In genomic region chr5:71782771-71783770, GRCh38 we compare ENCODE assay signal across 8 cellular contexts.
DNase-seq lines count a peak whose midpoint lies in the region; ATAC-seq, FAIRE-seq and TF ChIP-seq lines count a peak whose summit lies in the region.

No MANE protein-coding gene starts in this region.

- intact Hi-C loops in spleen (cut with DNase I; ENCODE audit: low total_unique reads): loop anchor here (5.0 to 10.0 kb wide), 2 partner anchors 234 to 522 kb away; no protein-coding TSS in a partner anchor

- H3K27ac Mint-ChIP-seq in T-cell: peak overlapping the region in 1 of 2 donors; percentile 29

- H3K4me3 ChIP-seq in bronchial epithelial cell (ENCODE audit: low read depth, low read length) (no peak overlapping the region), keratinocyte (ENCODE audit: control insufficient read depth in 2 of 3, extremely low read depth in 1 of 3, insufficient read depth in 2 of 3, low read depth in 1 of 3, low read length in 3 of 3) (peak overlapping the region in 2 of 3 experiments; percentile 56 to 60), spleen (peak overlapping the region in 3 of 8 donors; percentile 4 to 48 (median 22))

- FAIRE-seq in GM18507 (lab: Jason Lieb, UNC) (peak; percentile 85), bronchial epithelial cell (lab: Jason Lieb, UNC) (no peak), keratinocyte (lab: Jason Lieb, UNC) (peak; percentile 64)

- H2AFZ ChIP-seq in keratinocyte (ENCODE audit: control insufficient read depth, low read length): peak overlapping the region; percentile 89

- dilution Hi-C loops in keratinocyte (cut with MboI; ENCODE audit: extremely low pct_ligation_motif_present, low sequenced_read_pairs): no loop called here

- no peaks in the 10 kb centered on the region for H3K79me2 ChIP-seq in keratinocyte (ENCODE audit: control insufficient read depth, insufficient read depth, low read length)

- H3K9me1 ChIP-seq in keratinocyte (ENCODE audit: control insufficient read depth, extremely low read depth, insufficient read depth, low read length): no peaks in the 10 kb centered on the region

- H3K36me3 ChIP-seq in bronchial epithelial cell (ENCODE audit: control insufficient read depth, insufficient read depth, low read length) (no peaks in the 10 kb centered on the region), keratinocyte (ENCODE audit: control insufficient read depth in 2 of 2, extremely low read depth in 1 of 2, insufficient read depth in 2 of 2, low read length in 2 of 2) (no peaks in the 10 kb centered on the region), spleen (no peaks in the 10 kb centered on the region)

- H3K4me2 ChIP-seq in keratinocyte (ENCODE audit: control insufficient read depth, extremely low read depth, insufficient read depth, low read depth, low read length): peak overlapping the region; percentile 87

- POLR2A ChIA-PET in T-cell (lab: Charles Lee): no interaction called here

- TF ChIP-seq CTCF in bronchial epithelial cell (IDR thresholded peaks at IDR 0.05; ENCODE audit: insufficient read depth, low read length, severe bottlenecking) (peak; percentile 79), keratinocyte (optimal IDR thresholded peaks at IDR 0.05 in 1 of 3, IDR thresholded peaks at IDR 0.05 in 1 of 3, conservative IDR thresholded peaks at IDR 0.05 in 1 of 3; ENCODE audit: extremely low read depth in 1 of 3, insufficient read depth in 2 of 3, low read length in 3 of 3) (peak; percentile 74 to 80 (median 75)), spleen (IDR thresholded peaks at IDR 0.05 in 8 of 11, conservative IDR thresholded peaks at IDR 0.05 in 3 of 11) (peak in 10 of 11 experiments; percentile 12 to 70 (median 61))

- in situ Hi-C loops in ACHN (cut with HindIII; ENCODE audit: low pct_ligation_motif_present, low pct_unique_long_range_greater_than_20kb, low sequenced_read_pairs): no loop called here

- CTCF ChIA-PET in T-cell (lab: Charles Lee): interaction anchor here in 1 of 2 donors (0.6 kb wide), 1 partner anchor 9 kb away, joined by 8 read pairs; no protein-coding TSS in a partner anchor

- DNase-seq in ACHN (peak; percentile 70), GM18507 (ENCODE audit: extremely low spot score, insufficient read length, low read depth) (peak; percentile 22), NCI-H1417 treated with DMSO at 0.1 percent for 48 hours (lab: John Stamatoyannopoulos, UW) (peak; percentile 38), T-cell (peak in 19 of 34 experiments; percentile 2 to 31 (median 11)), bronchial epithelial cell (ENCODE audit: low read depth) (peak; percentile 56), keratinocyte (ENCODE audit: low read depth, low spot score) (no peak), spleen (peak; percentile 77)

- WGBS in spleen, 5 donors: 39 to 45% (median 42%) methylated on average over 27 of the region's 27 CpGs

- H3K4me1 Mint-ChIP-seq in T-cell: peaks cover 12 to 21% (median 13%) of the 10 kb centered on the region in 3 donors

- H3K4me1 ChIP-seq in keratinocyte (ENCODE audit: control insufficient read depth, extremely low read depth, insufficient read depth, low read length): peaks cover 18% of the 10 kb centered on the region
- peaks cover 0 to 21% (median 14%) of the 10 kb centered on the region in 6 donors for H3K4me1 ChIP-seq in spleen

- H3K27me3 ChIP-seq in bronchial epithelial cell (ENCODE audit: control insufficient read depth, insufficient read depth, low read length) (no peaks in the 10 kb centered on the region), keratinocyte (ENCODE audit: control insufficient read depth, extremely low read depth, insufficient read depth, low read length) (no peaks in the 10 kb centered on the region), spleen (replicated peaks in 1 of 7) (no peaks in the 10 kb centered on the region)

- peak overlapping the region; percentile 16 for H3K9ac ChIP-seq in keratinocyte (ENCODE audit: control insufficient read depth, extremely low read depth, insufficient read depth, low read length)

- H3K27ac ChIP-seq in keratinocyte (ENCODE audit: control insufficient read depth, insufficient read depth, low read length) (no peak overlapping the region), spleen (no peak overlapping the region)

- no peaks in the 10 kb centered on the region for H3K9me3 Mint-ChIP-seq in T-cell

- ATAC-seq in HG02885 (IDR thresholded peaks at IDR 0.05; ENCODE audit: poor library complexity, unreplicated experiment): peak; percentile 98
- peak; percentile 74 to 88 (median 80) for ATAC-seq in T-cell (replicated peaks in 1 of 4)

- peak overlapping the region; percentile 46 to 52 (median 51) for H3K4me3 Mint-ChIP-seq in T-cell

- H3K9me3 ChIP-seq in keratinocyte (ENCODE audit: control insufficient read depth, low read depth, low read length) (no peaks in the 10 kb centered on the region), spleen (no peaks in the 10 kb centered on the region)

- peaks cover 13 to 15% of the 10 kb centered on the region in 2 donors for H3K27me3 Mint-ChIP-seq in T-cell

- no peak for TF ChIP-seq POLR2A in spleen (IDR thresholded peaks at IDR 0.05)

- H3K36me3 Mint-ChIP-seq in T-cell: no peaks in the 10 kb centered on the region

- H4K20me1 ChIP-seq in keratinocyte (ENCODE audit: control insufficient read depth, extremely low read depth, insufficient read depth, low read length): no peaks in the 10 kb centered on the region
